8 cellular contexts compared by ENCODE assay signal in genomic region chr15:43185161-43186002, GRCh38. TPM values are rescaled to one million over a fixed set of nuclear protein-coding genes. Genes with fewer than 3 reads are reported as not detected.
A peak's percentile ranks its signal among the peaks of the same experiment; 100 is the strongest.
DNase-seq lines count a peak whose midpoint lies in the region; ATAC-seq, FAIRE-seq and TF ChIP-seq lines count a peak whose summit lies in the region.

Gene CCNDBP1 (plus strand): TSS chr15:43185403. CDS start chr15:43185499, 96 bp downstream.

- peak; percentile 98 for FAIRE-seq in GM12891 (lab: Jason Lieb, UNC)

- H3K27me3 ChIP-seq in adrenal gland (no peaks in the 10 kb centered on the region), heart right ventricle (no peaks in the 10 kb centered on the region)

- TF ChIP-seq CTCF in adrenal gland (IDR thresholded peaks at IDR 0.05) (peak in 4 of 6 experiments; percentile 8 to 23 (median 19)), heart right ventricle (IDR thresholded peaks at IDR 0.05) (peak in 7 of 9 donors; percentile 25 to 55 (median 45))

- ATAC-seq in HG02642 (IDR thresholded peaks at IDR 0.05; ENCODE audit: poor library complexity, unreplicated experiment), result peak; percentile 95
- peak; percentile 96 to 99 (median 98) for ATAC-seq in heart right ventricle

- intact Hi-C loops in T-helper 1 cell treated with Interleukin-12 subunit alpha and Interleukin-12 subunit beta and Interleukin-4 antibody, amounts not matched to agents 30 ng/mL and 1 ng/mL, for 36 hours (cut with micrococcal nuclease), result loop anchor here (1.0 to 10.0 kb wide), 9 partner anchors 35 to 1211 kb away; partner anchors contain the start of genes EHD4, LCMT2, MFAP1 and PDIA3
- intact Hi-C loops in adrenal gland (cut with DNase I) (no loop called here), heart right ventricle (cut with DNase I) (loop anchor here in 2 of 10 donors (2.0 to 10.0 kb wide), 2 partner anchors 81 to 99 kb away; partner anchors contain the start of gene UBR1 (in 1 of the 2)), posterior vena cava (cut with DNase I) (no loop called here)

- TF ChIP-seq POLR2A in GM12891 (IDR thresholded peaks at IDR 0.05; ENCODE audit: low read depth, low read length) (peak; percentile 94), adrenal gland (IDR thresholded peaks at IDR 0.05) (peak; percentile 83 to 92)

- H3K4me3 ChIP-seq in adrenal gland (peak within 1 kb of the TSS; percentile 69 to 81 (median 76)), heart right ventricle (peak within 1 kb of the TSS; percentile 61 to 85 (median 76))

- H3K36me3 ChIP-seq in adrenal gland (replicated peaks in 1 of 2) (peaks cover 0 to 12% of the 10 kb centered on the region in 2 donors), heart right ventricle (peaks cover 0 to 48% (median 7%) of the 10 kb centered on the region in 9 donors)

- DNase-seq in GM12891 (ENCODE audit: insufficient read length, low spot score), result peak; percentile 92
- DNase-seq in NCI-H128 (lab: John Stamatoyannopoulos, UW; ENCODE audit: unreplicated experiment), result peak; percentile 7
- DNase-seq in adrenal gland, result peak; percentile 93 to 98 (median 97)
- DNase-seq in heart right ventricle, result peak; percentile 94 to 98
- DNase-seq in posterior vena cava (ENCODE audit: low spot score), result peak; percentile 99
- peak; percentile 97 for DNase-seq in ureter (ENCODE audit: low spot score)

- H3K4me1 ChIP-seq in adrenal gland (replicated peaks in 1 of 2), result peaks cover 5 to 33% of the 10 kb centered on the region in 2 donors
- H3K4me1 ChIP-seq in heart right ventricle, result peaks cover 0 to 53% (median 46%) of the 10 kb centered on the region in 9 donors

- no peaks in the 10 kb centered on the region for H3K9me3 ChIP-seq in adrenal gland (replicated peaks in 1 of 3)
- H3K9me3 ChIP-seq in heart right ventricle, result no peaks in the 10 kb centered on the region

- WGBS in adrenal gland, 4 donors, result 0 to 3% (median 1%) methylated on average over 6 to 69 of the region's 69 CpGs
- WGBS in heart right ventricle, 2 donors, result 0 to 1% methylated on average over 61 to 69 of the region's 69 CpGs

- H3K27ac ChIP-seq in adrenal gland, result peak within 1 kb of the TSS in 4 of 5 donors; percentile 85 to 95 (median 88)
- H3K27ac ChIP-seq in heart right ventricle, result peak within 1 kb of the TSS; percentile 74 to 94 (median 88)

TF ChIP-seq in GM12891, 5 proteins besides CTCF, POLR2A, EP300 and RAD21:
- no peak for TF ChIP-seq PAX5 (IDR thresholded peaks at IDR 0.05; ENCODE audit: insufficient read depth, low read length, severe bottlenecking)
- peak; percentile 73 for TF ChIP-seq TAF1 (IDR thresholded peaks at IDR 0.05; ENCODE audit: low read depth, low read length)
- TF ChIP-seq POLR2AphosphoS5 (IDR thresholded peaks at IDR 0.05; ENCODE audit: low read depth, low read length), result peak; percentile 96
- peak; percentile 41 for TF ChIP-seq SPI1 (IDR thresholded peaks at IDR 0.05; ENCODE audit: low read depth, low read length)
- TF ChIP-seq POU2F2 (IDR thresholded peaks at IDR 0.05; ENCODE audit: low read depth, low read length), result peak; percentile 76; the same call in 1 of the 2 replicates

RNA-seq across cellular contexts. Expression of gene CCNDBP1, which starts in this region (rescaled TPM):
- 49.6 TPM for polyA plus RNA-seq in GM12891 (2012; ENCODE audit: low read depth, missing spikeins)
- total RNA-seq in T-helper 1 cell treated with Interleukin-12 subunit alpha and Interleukin-12 subunit beta and Interleukin-4 antibody, amounts not matched to agents 30 ng/mL and 1 ng/mL, for 36 hours, result 71.9 and 77.8 TPM in 2 replicates
- total RNA-seq in adrenal gland, result 100 to 1,000 TPM in 2 of 8 donors, 10 to 100 TPM in 6; 66.0 to 160 (median 89.8) TPM
- polyA plus RNA-seq in adrenal gland, result 100 to 1,000 TPM in 1 of 3 donors, 10 to 100 TPM in 2; 34.1 to 106 (median 35.4) TPM
- 10 to 100 TPM; 43.7 to 65.1 (median 59.9) TPM for total RNA-seq in heart right ventricle
- 10 to 100 TPM; 27.6 to 54.2 TPM for polyA plus RNA-seq in heart right ventricle
- total RNA-seq in posterior vena cava, result 10 to 100 TPM; 49.6 to 52.6 TPM
- total RNA-seq in ureter, result 55.2 TPM

Comparison
In these comparisons a context has a peak if more than half of its experiments do, and no peak if none do; other contexts are left out.
1. Peak in every context shown above with its lines: DNase-seq, ATAC-seq, H3K4me3 ChIP-seq and H3K27ac ChIP-seq.
2. DNase-seq: peak in every context shown above with its lines; median percentile 99 in posterior vena cava; 97 in adrenal gland; 97 in ureter; 96 in heart right ventricle; 92 in GM12891; 7 in NCI-H128.